ENCODE assay signal across 22 cellular contexts in genomic region chr12:109517619-109518018, GRCh38. TPM values are rescaled to one million over a fixed set of nuclear protein-coding genes. Genes with fewer than 3 reads are reported as not detected.
DNase-seq lines count a peak whose midpoint lies in the region; ATAC-seq and TF ChIP-seq lines count a peak whose summit lies in the region.
"Had no signal": no experiment of that assay in that cellular context is flagged by ENCODE, and none has a peak within 500 bp of the region (broad histone marks: within the 10 kb centered on the region; RNA-seq: fewer than 3 reads in every experiment).

No MANE protein-coding gene starts in this region.

- H3K27ac ChIP-seq in right cardiac atrium (ENCODE audit: low read length) (peak overlapping the region; percentile 13), mammary epithelial cell (ENCODE audit: insufficient read depth, low read depth, low read length) (no peak overlapping the region)
- H3K27ac ChIP-seq: A549, ascending aorta, C4-2B had no signal

- no peaks in the 10 kb centered on the region for H3K79me2 ChIP-seq in mammary epithelial cell (ENCODE audit: insufficient read depth, low read length)

- no peak overlapping the region for H2AFZ ChIP-seq in mammary epithelial cell (ENCODE audit: low read depth, low read length)

- no peak for TF ChIP-seq CTCF in mammary epithelial cell (conservative IDR thresholded peaks at IDR 0.05 in 1 of 2, IDR thresholded peaks at IDR 0.05 in 1 of 2; ENCODE audit: extremely low read depth in 1 of 2, insufficient read depth in 1 of 2, low read depth in 1 of 2, low read length in 2 of 2)

- H3K27me3 Mint-ChIP-seq in activated naive CD8-positive, alpha-beta T cell treated with anti-CD3 and anti-CD28 coated beads, Interleukin-2, amount 50 U/mL, for 24 hours = no peaks in the 10 kb centered on the region

- H3K4me1 ChIP-seq in right cardiac atrium (ENCODE audit: control insufficient read depth, insufficient read depth, low read length) (peaks cover 4% of the 10 kb centered on the region), mammary epithelial cell (ENCODE audit: insufficient read depth, low read length) (no peaks in the 10 kb centered on the region)
- H3K4me1 ChIP-seq: A549, ascending aorta had no signal

- H3K9me3 Mint-ChIP-seq in stimulated activated effector memory CD8-positive, alpha-beta T cell treated with anti-CD3 and anti-CD28 coated beads, Interleukin-12 subunit alpha, Interleukin-12 subunit beta, amount 100 ng/mL, for 72 hours = no peaks in the 10 kb centered on the region
- no peaks in the 10 kb centered on the region for H3K9me3 Mint-ChIP-seq in activated naive CD8-positive, alpha-beta T cell treated with anti-CD3 and anti-CD28 coated beads, Interleukin-2, amount 50 U/mL, for 24 hours
- H3K9me3 Mint-ChIP-seq: activated T-cell treated with anti-CD3 and anti-CD28 coated beads, Interleukin-2, amount 50 U/mL, for 72 hours had no signal

- CTCF ChIA-PET in mammary epithelial cell (lab: Charles Lee; ENCODE audit: low non-redundant PET) = no interaction called here

- no peak overlapping the region for H3K4me3 Mint-ChIP-seq in stimulated activated effector memory CD8-positive, alpha-beta T cell treated with anti-CD3 and anti-CD28 coated beads, Interleukin-12 subunit alpha, Interleukin-12 subunit beta, amount 100 ng/mL, for 72 hours
- H3K4me3 Mint-ChIP-seq in activated naive CD8-positive, alpha-beta T cell treated with anti-CD3 and anti-CD28 coated beads, Interleukin-2, amount 50 U/mL, for 24 hours = no peak overlapping the region
- H3K4me3 Mint-ChIP-seq: activated T-cell treated with anti-CD3 and anti-CD28 coated beads, Interleukin-2, amount 50 U/mL, for 72 hours had no signal

- H3K36me3 Mint-ChIP-seq in stimulated activated effector memory CD8-positive, alpha-beta T cell treated with anti-CD3 and anti-CD28 coated beads, Interleukin-12 subunit alpha, Interleukin-12 subunit beta, amount 100 ng/mL, for 72 hours = peaks cover 86% of the 10 kb centered on the region
- H3K36me3 Mint-ChIP-seq in activated naive CD8-positive, alpha-beta T cell treated with anti-CD3 and anti-CD28 coated beads, Interleukin-2, amount 50 U/mL, for 24 hours (ENCODE audit: low read depth) = peaks cover 35% of the 10 kb centered on the region

- no peak overlapping the region for H3K4me2 ChIP-seq in mammary epithelial cell (ENCODE audit: insufficient read depth, low read depth, low read length)
- H3K4me2 ChIP-seq: A549 had no signal

- no peak overlapping the region for H3K9ac ChIP-seq in mammary epithelial cell (ENCODE audit: insufficient read depth, low read length)

- WGBS in right cardiac atrium = 55% methylated on average over 6 of the region's 6 CpGs
- WGBS in mammary epithelial cell (ENCODE audit: low coverage, missing lambda C conversion rate) = 71% methylated on average over 6 of the region's 6 CpGs

- in situ Hi-C loops in mammary epithelial cell (cut with MboI; ENCODE audit: low sequenced_read_pairs in 2 of 2) = loop anchor here in 1 of 2 donors (5.0 kb wide), 1 partner anchor 255 kb away; no protein-coding TSS in a partner anchor

- H3K4me3 ChIP-seq in right cardiac atrium (ENCODE audit: low read length) = no peak overlapping the region
- no peak overlapping the region for H3K4me3 ChIP-seq in mammary epithelial cell (replicated peaks in 1 of 3; ENCODE audit: insufficient read depth in 1 of 3, low read depth in 2 of 3, low read length in 3 of 3)
- H3K4me3 ChIP-seq: A549, ascending aorta, lower lobe of right lung had no signal

- H3K27ac Mint-ChIP-seq in stimulated activated effector memory CD8-positive, alpha-beta T cell treated with anti-CD3 and anti-CD28 coated beads, Interleukin-12 subunit alpha, Interleukin-12 subunit beta, amount 100 ng/mL, for 72 hours = peak overlapping the region; percentile 73
- H3K27ac Mint-ChIP-seq in activated naive CD8-positive, alpha-beta T cell treated with anti-CD3 and anti-CD28 coated beads, Interleukin-2, amount 50 U/mL, for 24 hours = no peak overlapping the region
- H3K27ac Mint-ChIP-seq: activated T-cell treated with anti-CD3 and anti-CD28 coated beads, Interleukin-2, amount 50 U/mL, for 72 hours had no signal

- intact Hi-C loops in right cardiac atrium (cut with DNase I) (loop anchor here in 2 of 4 donors (1.0 to 10.0 kb wide), 3 partner anchors 57 to 258 kb away; partner anchors contain the start of genes MMAB (in 1 of the 2) and MVK (in 1 of the 2)), sciatic nerve (cut with DNase I) (no loop called here), mammary epithelial cell (cut with micrococcal nuclease) (loop anchor here (1.0 to 10.0 kb wide), 7 partner anchors 65 to 327 kb away; partner anchors contain the start of gene FAM222A)

- H4K20me1 ChIP-seq in mammary epithelial cell (ENCODE audit: insufficient read depth, low read length) = no peaks in the 10 kb centered on the region

- peak; percentile 70 for DNase-seq in NCI-H2107 treated with DMSO at 0.1 percent for 48 hours (lab: John Stamatoyannopoulos, UW; ENCODE audit: unreplicated experiment)
- no peak for DNase-seq in NCI-H2107 (lab: John Stamatoyannopoulos, UW)
- peak; percentile 89 for DNase-seq in SHP77 treated with DMSO at 0.1 percent for 48 hours (lab: John Stamatoyannopoulos, UW)
- DNase-seq in right cardiac atrium = no peak
- no peak for DNase-seq in stimulated activated effector memory CD8-positive, alpha-beta T cell treated with anti-CD3 and anti-CD28 coated beads, Interleukin-12 subunit alpha, Interleukin-12 subunit beta, amount 100 ng/mL, for 72 hours (ENCODE audit: low spot score in 2 of 2)
- no peak for DNase-seq in sciatic nerve (ENCODE audit: low spot score)
- no peak for DNase-seq in activated naive CD8-positive, alpha-beta T cell treated with anti-CD3 and anti-CD28 coated beads, Interleukin-2, amount 50 U/mL, for 24 hours
- DNase-seq in mammary epithelial cell = no peak
- DNase-seq: activated CD4-positive, CD25-positive, alpha-beta regulatory T cell treated with anti-CD3 and anti-CD28 coated beads, Interleukin-2, amount 50 U/mL, for 72 hours; activated naive CD4-positive, alpha-beta T cell treated with anti-CD3 and anti-CD28 coated beads, Interleukin-2, amount 50 U/mL, for 16 hours; activated T-cell treated with anti-CD3 and anti-CD28 coated beads, Interleukin-2, amount 50 U/mL, for 72 hours; DND-41; IMR-90; NCI-H1694; NCI-H774; small intestine; stimulated activated CD4-positive, alpha-beta T cell treated with anti-CD3 and anti-CD28 coated beads, Interleukin-4, amount 100 ng/mL, for 24 hours had no signal

- H3K4me1 Mint-ChIP-seq in stimulated activated effector memory CD8-positive, alpha-beta T cell treated with anti-CD3 and anti-CD28 coated beads, Interleukin-12 subunit alpha, Interleukin-12 subunit beta, amount 100 ng/mL, for 72 hours = no peaks in the 10 kb centered on the region
- no peaks in the 10 kb centered on the region for H3K4me1 Mint-ChIP-seq in activated naive CD8-positive, alpha-beta T cell treated with anti-CD3 and anti-CD28 coated beads, Interleukin-2, amount 50 U/mL, for 24 hours

- dilution Hi-C loops in mammary epithelial cell (cut with HindIII; ENCODE audit: low sequenced_read_pairs) = no loop called here

- no TSS peak for BruUV-seq in mammary epithelial cell (replicated peaks; lab: Mats Ljungman, UMichigan)

- no peaks in the 10 kb centered on the region for H3K27me3 ChIP-seq in right cardiac atrium (ENCODE audit: control insufficient read depth, insufficient read depth)
- H3K27me3 ChIP-seq in mammary epithelial cell (ENCODE audit: insufficient read depth, low read length) = no peaks in the 10 kb centered on the region
- H3K27me3 ChIP-seq: ascending aorta had no signal

- no peaks in the 10 kb centered on the region for H3K9me3 ChIP-seq in right cardiac atrium (ENCODE audit: control insufficient read depth, low read length)
- H3K9me3 ChIP-seq in mammary epithelial cell (replicated peaks; ENCODE audit: insufficient read depth, low read length) = no peaks in the 10 kb centered on the region
- H3K9me3 ChIP-seq: A549, ascending aorta, lower lobe of right lung had no signal

- peaks cover 2% of the 10 kb centered on the region for H3K36me3 ChIP-seq in mammary epithelial cell (ENCODE audit: insufficient read depth, low read length)

- ATAC-seq in right cardiac atrium = peak; percentile 12 to 30
- no peak for ATAC-seq in stimulated activated effector memory CD8-positive, alpha-beta T cell treated with anti-CD3 and anti-CD28 coated beads, Interleukin-12 subunit alpha, Interleukin-12 subunit beta, amount 100 ng/mL, for 72 hours
- ATAC-seq in sciatic nerve = no peak
- no peak for ATAC-seq in activated naive CD8-positive, alpha-beta T cell treated with anti-CD3 and anti-CD28 coated beads, Interleukin-2, amount 50 U/mL, for 24 hours
- ATAC-seq: activated T-cell treated with anti-CD3 and anti-CD28 coated beads, Interleukin-2, amount 50 U/mL, for 72 hours; lower lobe of right lung; SK-N-SH treated with all-trans-retinoic acid at 6 μM for 48 hours had no signal

RNA-seq across cellular contexts. Expression of gene UBE3B, which starts 40.2 kb away (rescaled TPM):
- 10 to 100 TPM; 39.9 to 53.2 (median 46.8) TPM for total RNA-seq in right cardiac atrium
- polyA plus RNA-seq in right cardiac atrium = 22.6 TPM
- 40.4 TPM for total RNA-seq in sciatic nerve
- 10 to 100 TPM; 31.2 to 53.7 TPM for total RNA-seq in mammary epithelial cell
- 21.5 TPM for polyA plus RNA-seq in mammary epithelial cell
- polyA minus RNA-seq in mammary epithelial cell = 103 TPM

RNA-seq across cellular contexts. Expression of gene KCTD10, which starts 40.5 kb away (rescaled TPM):
- total RNA-seq in right cardiac atrium = 10 to 100 TPM; 28.3 to 76.9 (median 32.9) TPM
- polyA plus RNA-seq in right cardiac atrium = 16.5 TPM
- 88.8 TPM for total RNA-seq in sciatic nerve
- 100 to 1,000 TPM in 1 of 2 donors, 10 to 100 TPM in 1; 71.2 to 125 TPM for total RNA-seq in mammary epithelial cell
- 72.5 TPM for polyA plus RNA-seq in mammary epithelial cell
- 126 TPM for polyA minus RNA-seq in mammary epithelial cell

RNA-seq across cellular contexts. Expression of gene MMAB, which starts 55.7 kb away (rescaled TPM):
- total RNA-seq in right cardiac atrium (10 to 100 TPM; 37.0 to 50.7 (median 42.2) TPM), sciatic nerve (41.7 TPM), mammary epithelial cell (10 to 100 TPM; 27.5 to 67.8 TPM)
- polyA plus RNA-seq in right cardiac atrium (46.9 TPM), mammary epithelial cell (51.6 TPM)
- 40.1 TPM for polyA minus RNA-seq in mammary epithelial cell

RNA-seq across cellular contexts. Expression of gene MVK, which starts 56.0 kb away (rescaled TPM):
- total RNA-seq in right cardiac atrium (10 to 100 TPM in 1 of 4 donors, 1 to 10 TPM in 3; 5.8 to 10.2 (median 6.9) TPM), sciatic nerve (24.4 TPM), mammary epithelial cell (10 to 100 TPM; 26.8 to 51.5 TPM)
- polyA plus RNA-seq in right cardiac atrium (9.6 TPM), mammary epithelial cell (43.1 TPM)
- polyA minus RNA-seq in mammary epithelial cell = 42.0 TPM

Comparison
In these comparisons a context has a peak if more than half of its experiments do, and no peak if none do; other contexts are left out.
1. DNase-seq: peak in NCI-H2107 treated with DMSO at 0.1 percent for 48 hours (single experiment) and SHP77 treated with DMSO at 0.1 percent for 48 hours (single experiment); none in NCI-H2107 (single experiment), right cardiac atrium (0 of 3), stimulated activated effector memory CD8-positive, alpha-beta T cell treated with anti-CD3 and anti-CD28 coated beads, Interleukin-12 subunit alpha, Interleukin-12 subunit beta, amount 100 ng/mL, for 72 hours (0 of 2), sciatic nerve (single experiment), activated naive CD8-positive, alpha-beta T cell treated with anti-CD3 and anti-CD28 coated beads, Interleukin-2, amount 50 U/mL, for 24 hours (single experiment) and mammary epithelial cell (single experiment).
2. ATAC-seq: peak in right cardiac atrium (2 of 2); none in stimulated activated effector memory CD8-positive, alpha-beta T cell treated with anti-CD3 and anti-CD28 coated beads, Interleukin-12 subunit alpha, Interleukin-12 subunit beta, amount 100 ng/mL, for 72 hours (single experiment), sciatic nerve (single experiment) and activated naive CD8-positive, alpha-beta T cell treated with anti-CD3 and anti-CD28 coated beads, Interleukin-2, amount 50 U/mL, for 24 hours (single experiment).